In the genomic region with DNA sequence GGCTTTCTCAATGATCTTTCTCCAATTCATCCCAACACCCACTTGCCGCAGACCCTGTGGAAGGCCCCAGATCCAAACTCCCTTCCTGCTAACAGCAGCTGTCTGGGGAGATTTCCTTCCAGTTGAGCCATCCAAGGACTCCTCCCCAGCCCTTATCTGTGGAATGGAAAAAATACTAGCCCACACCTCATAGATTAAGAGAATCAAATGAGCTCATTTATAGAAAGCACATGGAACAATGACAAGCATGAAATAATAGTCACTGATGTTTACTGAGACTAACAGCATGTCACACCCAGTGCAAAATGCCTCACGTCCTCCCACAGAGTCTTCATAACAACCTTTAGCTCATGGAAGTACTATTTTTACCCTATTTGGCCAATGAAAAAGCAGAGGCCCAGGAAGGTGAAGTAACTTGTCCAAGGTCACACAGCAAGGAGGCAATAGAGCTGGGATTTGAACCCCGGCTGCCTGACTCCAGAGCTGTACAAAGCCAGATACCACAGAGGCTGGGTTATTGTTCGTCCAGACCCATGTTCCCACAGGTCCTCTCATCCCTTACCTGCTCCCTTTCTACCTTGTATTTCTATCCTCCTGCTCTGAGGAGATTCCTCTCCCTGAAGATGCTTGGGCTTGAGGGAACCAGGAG, we compare ENCODE assay signal across 11 cellular contexts. TPM values are rescaled to one million over a fixed set of nuclear protein-coding genes. Genes with fewer than 3 reads are reported as not detected.
A peak's percentile ranks its signal among the peaks of the same experiment; 100 is the strongest.
DNase-seq lines count a peak whose midpoint lies in the region; ATAC-seq, FAIRE-seq and TF ChIP-seq lines count a peak whose summit lies in the region.
"Had no signal": no experiment of that assay in that cellular context is flagged by ENCODE, and none has a peak within 500 bp of the region (broad histone marks: within the 10 kb centered on the region; RNA-seq: fewer than 3 reads in every experiment).

No MANE protein-coding gene starts in this region.

- no peaks in the 10 kb centered on the region for H3K36me3 ChIP-seq in HepG2 (replicated peaks in 1 of 2; ENCODE audit: control insufficient read depth in 1 of 2, insufficient read depth in 2 of 2, low read length in 2 of 2)
- H3K36me3 ChIP-seq in thoracic aorta, result no peaks in the 10 kb centered on the region
- H3K36me3 ChIP-seq in HAP-1 (replicated peaks), result no peaks in the 10 kb centered on the region
- H3K36me3 ChIP-seq: WERI-Rb-1 had no signal

- TF ChIP-seq RAD21 in HepG2 (CRISPR knock-in tag; IDR thresholded peaks at IDR 0.05), result no peak

- H3K4me1 ChIP-seq in HepG2 (ENCODE audit: insufficient read depth, low read length), result peaks cover 37% of the 10 kb centered on the region
- H3K4me1 ChIP-seq in thoracic aorta (ENCODE audit: control insufficient read depth in 1 of 2, low read depth in 2 of 2), result peaks cover 28 to 94% of the 10 kb centered on the region in 2 donors
- H3K4me1 ChIP-seq in HAP-1, result no peaks in the 10 kb centered on the region
- H3K4me1 ChIP-seq: parathyroid adenoma had no signal

- TF ChIP-seq EP300 in HepG2 (IDR thresholded peaks at IDR 0.05; ENCODE audit: low read depth in 2 of 2, low read length in 2 of 2), result no peak
- TF ChIP-seq EP300 in HepG2 (CRISPR knock-in tag; IDR thresholded peaks at IDR 0.05; ENCODE audit: borderline replicate concordance), result no peak

- BruUV-seq in HepG2 (replicated peaks; lab: Mats Ljungman, UMichigan), result no TSS peak

- intact Hi-C loops in HepG2 (cut with micrococcal nuclease; ENCODE audit: unreplicated experiment), result no loop called here

- H3K4me2 ChIP-seq in HepG2 (ENCODE audit: low read depth, low read length), result no peak overlapping the region

- no peak overlapping the region for H3K27ac ChIP-seq in HepG2 (ENCODE audit: extremely low read length, insufficient read depth, low read length)
- peak overlapping the region; percentile 91 to 94 for H3K27ac ChIP-seq in thoracic aorta
- H3K27ac ChIP-seq: parathyroid adenoma, WERI-Rb-1 had no signal

- H2AFZ ChIP-seq in HepG2 (ENCODE audit: low read length), result no peak overlapping the region
- H2AFZ ChIP-seq: parathyroid adenoma had no signal

- POLR2A ChIA-PET in HepG2 (lab: Yijun Ruan, JAX), result interaction anchor here (1.7 kb wide), 1 partner anchor 9 kb away, joined by 5 read pairs; no protein-coding TSS in a partner anchor

- DNase-seq in activated CD8-positive, alpha-beta memory T cell treated with anti-CD3 and anti-CD28 coated beads, Interleukin-2, amount 50 U/mL, for 48 hours, result peak; percentile 76
- no peak for DNase-seq in activated CD8-positive, alpha-beta memory T cell treated with anti-CD3 and anti-CD28 coated beads, Interleukin-2, amount 50 U/mL, for 4 hours
- DNase-seq in amniotic epithelial cell (ENCODE audit: low read depth) (peak; percentile 84), HepG2 (ENCODE audit: low spot score) (no peak), thoracic aorta (ENCODE audit: low spot score) (no peak), T-helper 9 cell (no peak), activated gamma-delta T cell treated with Interleukin-2 at 50 U/mL for 16 hours (no peak), HAP-1 (ENCODE audit: low spot score in 2 of 2) (no peak)
- DNase-seq: WERI-Rb-1 had no signal

- no peaks in the 10 kb centered on the region for H3K9me3 ChIP-seq in HepG2 (ENCODE audit: low read length)
- H3K9me3 ChIP-seq in thoracic aorta, result no peaks in the 10 kb centered on the region
- H3K9me3 ChIP-seq in HAP-1, result no peaks in the 10 kb centered on the region

- in situ Hi-C loops in HepG2 (cut with HindIII; ENCODE audit: extremely low pct_ligation_motif_present, low pct_unique_long_range_greater_than_20kb) (no loop called here), HAP-1 (cut with MboI; ENCODE audit: low sequenced_read_pairs) (no loop called here)

- ATAC-seq in HepG2, result no peak
- peak; percentile 37 for ATAC-seq in thoracic aorta (ENCODE audit: insufficient number of reproducible peaks, low FRiP score, low read depth)

- no peak for FAIRE-seq in HepG2 (lab: Jason Lieb, UNC)
- FAIRE-seq: colon had no signal

- H3K79me2 ChIP-seq in HepG2 (ENCODE audit: insufficient read depth, low read length), result no peaks in the 10 kb centered on the region
- H3K79me2 ChIP-seq: parathyroid adenoma had no signal

- no peaks in the 10 kb centered on the region for H4K20me1 ChIP-seq in HepG2 (ENCODE audit: insufficient read depth, low read length)

- 23% methylated on average over 4 of the region's 4 CpGs for WGBS in HepG2 (ENCODE audit: low lambda C conversion rate)

- TF ChIP-seq POLR2A in HepG2 (IDR thresholded peaks at IDR 0.05; ENCODE audit: insufficient read depth in 1 of 2, low read depth in 2 of 2, low read length in 2 of 2), result no peak

- H3K27me3 ChIP-seq in HepG2 (ENCODE audit: control insufficient read depth in 1 of 2, insufficient read depth in 2 of 2, low read length in 2 of 2) (no peaks in the 10 kb centered on the region; a peak in 3 of 5 replicates), thoracic aorta (replicated peaks; ENCODE audit: insufficient read depth) (no peaks in the 10 kb centered on the region), HAP-1 (ENCODE audit: low read depth) (peaks cover 2% of the 10 kb centered on the region; the same call in 1 of the 2 replicates)

- no peak overlapping the region for H3K9ac ChIP-seq in HepG2 (ENCODE audit: insufficient read depth, low read depth, low read length)
- H3K9ac ChIP-seq: parathyroid adenoma had no signal

- CTCF ChIA-PET in HepG2 (lab: Yijun Ruan, JAX; ENCODE audit: low intra/inter-chr PET ratio, low total read pairs), result no interaction called here

- TF ChIP-seq CTCF in HepG2 (CRISPR knock-in tag; IDR thresholded peaks at IDR 0.05) (no peak), thoracic aorta (IDR thresholded peaks at IDR 0.05) (no peak)

- H3K4me3 ChIP-seq in HepG2 (replicated peaks in 1 of 3; ENCODE audit: insufficient read depth in 1 of 3, low read depth in 2 of 3, low read length in 3 of 3), result no peak overlapping the region
- no peak overlapping the region for H3K4me3 ChIP-seq in thoracic aorta
- no peak overlapping the region for H3K4me3 ChIP-seq in HAP-1

TF ChIP-seq in HepG2, 621 proteins besides CTCF, POLR2A, EP300 and RAD21 (continues in another document):
- TF ChIP-seq HMGA1 (CRISPR knock-in tag; conservative IDR thresholded peaks at IDR 0.05), result no peak
- TF ChIP-seq NFKB2 (CRISPR knock-in tag; IDR thresholded peaks at IDR 0.05; ENCODE audit: borderline replicate concordance), result no peak
- TF ChIP-seq, protein P1, sequence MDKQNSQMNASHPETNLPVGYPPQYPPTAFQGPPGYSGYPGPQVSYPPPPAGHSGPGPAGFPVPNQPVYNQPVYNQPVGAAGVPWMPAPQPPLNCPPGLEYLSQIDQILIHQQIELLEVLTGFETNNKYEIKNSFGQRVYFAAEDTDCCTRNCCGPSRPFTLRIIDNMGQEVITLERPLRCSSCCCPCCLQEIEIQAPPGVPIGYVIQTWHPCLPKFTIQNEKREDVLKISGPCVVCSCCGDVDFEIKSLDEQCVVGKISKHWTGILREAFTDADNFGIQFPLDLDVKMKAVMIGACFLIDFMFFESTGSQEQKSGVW (CRISPR knock-in tag; IDR thresholded peaks at IDR 0.05; ENCODE audit: borderline replicate concordance), result no peak
- TF ChIP-seq, protein P2, sequence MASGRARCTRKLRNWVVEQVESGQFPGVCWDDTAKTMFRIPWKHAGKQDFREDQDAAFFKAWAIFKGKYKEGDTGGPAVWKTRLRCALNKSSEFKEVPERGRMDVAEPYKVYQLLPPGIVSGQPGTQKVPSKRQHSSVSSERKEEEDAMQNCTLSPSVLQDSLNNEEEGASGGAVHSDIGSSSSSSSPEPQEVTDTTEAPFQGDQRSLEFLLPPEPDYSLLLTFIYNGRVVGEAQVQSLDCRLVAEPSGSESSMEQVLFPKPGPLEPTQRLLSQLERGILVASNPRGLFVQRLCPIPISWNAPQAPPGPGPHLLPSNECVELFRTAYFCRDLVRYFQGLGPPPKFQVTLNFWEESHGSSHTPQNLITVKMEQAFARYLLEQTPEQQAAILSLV (CRISPR knock-in tag; IDR thresholded peaks at IDR 0.05; ENCODE audit: borderline replicate concordance), result no peak
- TF ChIP-seq TOPORS (CRISPR knock-in tag; IDR thresholded peaks at IDR 0.05), result no peak
- TF ChIP-seq, protein P3, sequence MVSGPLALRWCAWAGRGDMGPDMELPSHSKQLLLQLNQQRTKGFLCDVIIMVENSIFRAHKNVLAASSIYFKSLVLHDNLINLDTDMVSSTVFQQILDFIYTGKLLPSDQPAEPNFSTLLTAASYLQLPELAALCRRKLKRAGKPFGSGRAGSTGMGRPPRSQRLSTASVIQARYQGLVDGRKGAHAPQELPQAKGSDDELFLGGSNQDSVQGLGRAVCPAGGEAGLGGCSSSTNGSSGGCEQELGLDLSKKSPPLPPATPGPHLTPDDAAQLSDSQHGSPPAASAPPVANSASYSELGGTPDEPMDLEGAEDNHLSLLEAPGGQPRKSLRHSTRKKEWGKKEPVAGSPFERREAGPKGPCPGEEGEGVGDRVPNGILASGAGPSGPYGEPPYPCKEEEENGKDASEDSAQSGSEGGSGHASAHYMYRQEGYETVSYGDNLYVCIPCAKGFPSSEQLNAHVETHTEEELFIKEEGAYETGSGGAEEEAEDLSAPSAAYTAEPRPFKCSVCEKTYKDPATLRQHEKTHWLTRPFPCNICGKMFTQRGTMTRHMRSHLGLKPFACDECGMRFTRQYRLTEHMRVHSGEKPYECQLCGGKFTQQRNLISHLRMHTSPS (CRISPR knock-in tag; IDR thresholded peaks at IDR 0.05; ENCODE audit: low read depth), result no peak

RNA-seq across cellular contexts. Expression of a gene that starts 23.4 kb away (rescaled TPM):
- total RNA-seq in HepG2 (2016; rRNA removed; fragmentation: Illumina TruSeq; extraction: Trizol) (not detected in 2 replicates), thoracic aorta (100 to 1,000 TPM; 397 to 465 TPM)
- not detected in 2 replicates for total RNA-seq in HepG2 (2016; cell fraction: cytosol; rRNA removed; fragmentation: Illumina TruSeq; extraction: Trizol; ENCODE audit: low read depth)
- total RNA-seq in HepG2 (2016; cell fraction: insoluble cytoplasmic fraction; rRNA removed; fragmentation: Illumina TruSeq; extraction: Trizol), result not detected in 2 replicates
- not detected in 2 replicates for total RNA-seq in HepG2 (2016; cell fraction: membrane; rRNA removed; fragmentation: Illumina TruSeq; extraction: Trizol)
- not detected in 2 replicates for total RNA-seq in HepG2 (2016; cell fraction: nucleus; rRNA removed; fragmentation: Illumina TruSeq; extraction: Trizol)
- polyA plus RNA-seq in HepG2 (2011; rRNA removed), result not detected in 2 replicates
- not detected in 2 replicates for polyA plus RNA-seq in HepG2 (2011; cell fraction: cytosol; rRNA removed)
- polyA plus RNA-seq in HepG2 (2011; cell fraction: nucleus; rRNA removed), result not detected in 2 replicates
- polyA plus RNA-seq in HepG2 (2012), result not detected in 2 replicates
- polyA plus RNA-seq in HepG2 (2016; cell fraction: cytosol; fragmentation: Illumina TruSeq; extraction: Trizol; ENCODE audit: low read depth), result not detected in 2 replicates
- polyA plus RNA-seq in HepG2 (2016; cell fraction: insoluble cytoplasmic fraction; fragmentation: Illumina TruSeq; extraction: Trizol; ENCODE audit: low read depth), result not detected in 2 replicates
- polyA plus RNA-seq in HepG2 (2016; cell fraction: membrane; fragmentation: Illumina TruSeq; extraction: Trizol; ENCODE audit: low read depth), result not detected in 2 replicates
- not detected in 2 replicates for polyA plus RNA-seq in HepG2 (2016; cell fraction: nucleus; fragmentation: Illumina TruSeq; extraction: Trizol; ENCODE audit: insufficient read depth, low read depth)
- polyA minus RNA-seq in HepG2 (2011; rRNA and poly(A)+ RNA removed; ENCODE audit: low replicate concordance), result not detected in 2 replicates
- not detected in 2 replicates for polyA minus RNA-seq in HepG2 (2011; cell fraction: cytosol; rRNA and poly(A)+ RNA removed)
- not detected in 2 replicates for polyA minus RNA-seq in HepG2 (2011; cell fraction: nucleus; rRNA and poly(A)+ RNA removed)

Comparison
In these comparisons a context has a peak if more than half of its experiments do, and no peak if none do; other contexts are left out.
1. DNase-seq: peak in activated CD8-positive, alpha-beta memory T cell treated with anti-CD3 and anti-CD28 coated beads, Interleukin-2, amount 50 U/mL, for 48 hours (single experiment) and amniotic epithelial cell (single experiment); none in activated CD8-positive, alpha-beta memory T cell treated with anti-CD3 and anti-CD28 coated beads, Interleukin-2, amount 50 U/mL, for 4 hours (single experiment), HepG2 (single experiment), thoracic aorta (single experiment), T-helper 9 cell (single experiment), activated gamma-delta T cell treated with Interleukin-2 at 50 U/mL for 16 hours (single experiment) and HAP-1 (0 of 2).
2. RNA of a gene that starts 23.4 kb away (total RNA-seq): 397 to 465 TPM in thoracic aorta; not detected in HepG2; every median in the first group is over 100 times any median in the second.